ENCODE assay signal across 8 cellular contexts in the genomic region with DNA sequence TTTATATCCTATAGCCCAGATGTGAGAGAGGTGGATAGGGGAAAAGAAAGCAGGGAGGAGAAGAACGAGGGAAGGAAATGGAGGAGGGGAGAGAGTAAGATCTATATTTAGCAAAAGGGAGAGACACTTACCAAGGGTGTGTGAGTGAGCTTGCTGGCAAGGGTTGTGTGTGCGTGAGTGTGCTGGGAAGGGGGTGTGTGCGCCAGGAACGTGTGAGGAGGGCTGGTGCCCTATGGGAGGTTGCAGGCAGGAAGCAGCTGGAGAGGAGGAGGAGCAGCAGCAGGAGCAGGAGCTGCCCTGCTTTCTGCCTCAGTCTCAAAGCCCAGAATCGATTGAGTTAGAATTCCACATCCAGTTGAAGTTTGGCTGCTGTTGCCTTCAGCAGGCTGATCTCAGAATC.
DNase-seq lines count a peak whose midpoint lies in the region; ATAC-seq and TF ChIP-seq lines count a peak whose summit lies in the region.
"Had no signal": no experiment of that assay in that cellular context is flagged by ENCODE, and none has a peak within 500 bp of the region (broad histone marks: within the 10 kb centered on the region; RNA-seq: fewer than 3 reads in every experiment).

No MANE protein-coding gene starts in this region.

- in situ Hi-C loops in KBM-7 (cut with MboI; ENCODE audit: low pct_unique_long_range_greater_than_20kb, low sequenced_read_pairs), result no loop called here

- TF ChIP-seq POLR2A in body of pancreas (IDR thresholded peaks at IDR 0.05), result peak in 1 of 3 donors; percentile 14

- intact Hi-C loops in body of pancreas (cut with DNase I), result no loop called here
- intact Hi-C loops in activated T-helper 2 cell treated with anti-CD3 and anti-CD28 coated beads, Interferon-gamma antibody, Interleukin-2, Interleukin-4, amounts not matched to agents 10 μg/mL and 5 μg/mL and 100 μg/mL, durations not matched to agents 14 hours and 24 hours and 36 hours (cut with micrococcal nuclease), result no loop called here

- H3K27ac Mint-ChIP-seq in activated T-helper 2 cell treated with anti-CD3 and anti-CD28 coated beads, Interferon-gamma antibody, Interleukin-2, Interleukin-4, amounts not matched to agents 10 μg/mL and 5 μg/mL and 100 μg/mL, durations not matched to agents 14 hours and 24 hours and 36 hours, result no peak overlapping the region
- no peak overlapping the region for H3K27ac Mint-ChIP-seq in stimulated activated naive CD8-positive, alpha-beta T cell treated with anti-CD3 and anti-CD28 coated beads, Interleukin-15, amount 100 ng/mL, for 72 hours

- TF ChIP-seq CTCF in body of pancreas (IDR thresholded peaks at IDR 0.05), result no peak

- H3K27ac ChIP-seq in body of pancreas, result peak overlapping the region in 3 of 4 donors; percentile 19 to 26 (median 20)

- H3K4me1 ChIP-seq in body of pancreas, result peaks cover 11% of the 10 kb centered on the region

- no peaks in the 10 kb centered on the region for H3K36me3 ChIP-seq in body of pancreas (replicated peaks in 1 of 2; ENCODE audit: insufficient read depth in 1 of 2, low read depth in 2 of 2)

- H3K27me3 ChIP-seq in body of pancreas, result no peaks in the 10 kb centered on the region

- no peaks in the 10 kb centered on the region for H3K4me1 Mint-ChIP-seq in activated T-helper 2 cell treated with anti-CD3 and anti-CD28 coated beads, Interferon-gamma antibody, Interleukin-2, Interleukin-4, amounts not matched to agents 10 μg/mL and 5 μg/mL and 100 μg/mL, durations not matched to agents 14 hours and 24 hours and 36 hours (ENCODE audit: low read depth)
- H3K4me1 Mint-ChIP-seq in stimulated activated naive CD8-positive, alpha-beta T cell treated with anti-CD3 and anti-CD28 coated beads, Interleukin-15, amount 100 ng/mL, for 72 hours, result peaks cover 6% of the 10 kb centered on the region

- H3K4me3 ChIP-seq in body of pancreas, result no peak overlapping the region

- no peaks in the 10 kb centered on the region for H3K9me3 ChIP-seq in body of pancreas

- DNase-seq in KBM-7, result peak; percentile 83
- peak; percentile 49 to 79 (median 73) for DNase-seq in body of pancreas
- DNase-seq in iris pigment epithelial cell (ENCODE audit: low read depth), result peak; percentile 43
- DNase-seq in superior temporal gyrus (ENCODE audit: extremely low spot score), result peak; percentile 40
- DNase-seq in activated T-helper 2 cell treated with anti-CD3 and anti-CD28 coated beads, Interferon-gamma antibody, Interleukin-2, Interleukin-4, amounts not matched to agents 10 μg/mL and 5 μg/mL and 100 μg/mL, durations not matched to agents 14 hours and 24 hours and 36 hours (ENCODE audit: low spot score), result no peak
- DNase-seq in stimulated activated naive CD8-positive, alpha-beta T cell treated with anti-CD3 and anti-CD28 coated beads, Interleukin-15, amount 100 ng/mL, for 72 hours, result no peak
- no peak for DNase-seq in mesenteric fat pad (ENCODE audit: low spot score)
- DNase-seq: activated CD4-positive, CD25-positive, alpha-beta regulatory T cell treated with anti-CD3 and anti-CD28 coated beads, Interleukin-2, amount 50 U/mL, for 72 hours had no signal

- H3K4me3 Mint-ChIP-seq in activated T-helper 2 cell treated with anti-CD3 and anti-CD28 coated beads, Interferon-gamma antibody, Interleukin-2, Interleukin-4, amounts not matched to agents 10 μg/mL and 5 μg/mL and 100 μg/mL, durations not matched to agents 14 hours and 24 hours and 36 hours (ENCODE audit: low read depth), result no peak overlapping the region
- no peak overlapping the region for H3K4me3 Mint-ChIP-seq in stimulated activated naive CD8-positive, alpha-beta T cell treated with anti-CD3 and anti-CD28 coated beads, Interleukin-15, amount 100 ng/mL, for 72 hours

- H3K27me3 Mint-ChIP-seq in activated T-helper 2 cell treated with anti-CD3 and anti-CD28 coated beads, Interferon-gamma antibody, Interleukin-2, Interleukin-4, amounts not matched to agents 10 μg/mL and 5 μg/mL and 100 μg/mL, durations not matched to agents 14 hours and 24 hours and 36 hours (ENCODE audit: low read depth), result peaks cover 7% of the 10 kb centered on the region
- H3K27me3 Mint-ChIP-seq in stimulated activated naive CD8-positive, alpha-beta T cell treated with anti-CD3 and anti-CD28 coated beads, Interleukin-15, amount 100 ng/mL, for 72 hours, result peaks cover 19% of the 10 kb centered on the region

- ATAC-seq in body of pancreas, result peak; percentile 81
- no peak for ATAC-seq in stimulated activated naive CD8-positive, alpha-beta T cell treated with anti-CD3 and anti-CD28 coated beads, Interleukin-15, amount 100 ng/mL, for 72 hours

- no peaks in the 10 kb centered on the region for H3K9me3 Mint-ChIP-seq in activated T-helper 2 cell treated with anti-CD3 and anti-CD28 coated beads, Interferon-gamma antibody, Interleukin-2, Interleukin-4, amounts not matched to agents 10 μg/mL and 5 μg/mL and 100 μg/mL, durations not matched to agents 14 hours and 24 hours and 36 hours
- H3K9me3 Mint-ChIP-seq in stimulated activated naive CD8-positive, alpha-beta T cell treated with anti-CD3 and anti-CD28 coated beads, Interleukin-15, amount 100 ng/mL, for 72 hours, result no peaks in the 10 kb centered on the region

- no peaks in the 10 kb centered on the region for H3K36me3 Mint-ChIP-seq in activated T-helper 2 cell treated with anti-CD3 and anti-CD28 coated beads, Interferon-gamma antibody, Interleukin-2, Interleukin-4, amounts not matched to agents 10 μg/mL and 5 μg/mL and 100 μg/mL, durations not matched to agents 14 hours and 24 hours and 36 hours (ENCODE audit: low read depth)

- WGBS in body of pancreas, 2 donors, result 4 to 15% methylated on average over 5 of the region's 5 CpGs

Comparison
In these comparisons a context has a peak if more than half of its experiments do, and no peak if none do; other contexts are left out.
1. DNase-seq: peak in KBM-7 (single experiment), body of pancreas (4 of 4), iris pigment epithelial cell (single experiment) and superior temporal gyrus (single experiment); none in activated T-helper 2 cell treated with anti-CD3 and anti-CD28 coated beads, Interferon-gamma antibody, Interleukin-2, Interleukin-4, amounts not matched to agents 10 μg/mL and 5 μg/mL and 100 μg/mL, durations not matched to agents 14 hours and 24 hours and 36 hours (single experiment), stimulated activated naive CD8-positive, alpha-beta T cell treated with anti-CD3 and anti-CD28 coated beads, Interleukin-15, amount 100 ng/mL, for 72 hours (0 of 2) and mesenteric fat pad (single experiment).